1 cellular context compared by ENCODE assay signal in the genomic region with DNA sequence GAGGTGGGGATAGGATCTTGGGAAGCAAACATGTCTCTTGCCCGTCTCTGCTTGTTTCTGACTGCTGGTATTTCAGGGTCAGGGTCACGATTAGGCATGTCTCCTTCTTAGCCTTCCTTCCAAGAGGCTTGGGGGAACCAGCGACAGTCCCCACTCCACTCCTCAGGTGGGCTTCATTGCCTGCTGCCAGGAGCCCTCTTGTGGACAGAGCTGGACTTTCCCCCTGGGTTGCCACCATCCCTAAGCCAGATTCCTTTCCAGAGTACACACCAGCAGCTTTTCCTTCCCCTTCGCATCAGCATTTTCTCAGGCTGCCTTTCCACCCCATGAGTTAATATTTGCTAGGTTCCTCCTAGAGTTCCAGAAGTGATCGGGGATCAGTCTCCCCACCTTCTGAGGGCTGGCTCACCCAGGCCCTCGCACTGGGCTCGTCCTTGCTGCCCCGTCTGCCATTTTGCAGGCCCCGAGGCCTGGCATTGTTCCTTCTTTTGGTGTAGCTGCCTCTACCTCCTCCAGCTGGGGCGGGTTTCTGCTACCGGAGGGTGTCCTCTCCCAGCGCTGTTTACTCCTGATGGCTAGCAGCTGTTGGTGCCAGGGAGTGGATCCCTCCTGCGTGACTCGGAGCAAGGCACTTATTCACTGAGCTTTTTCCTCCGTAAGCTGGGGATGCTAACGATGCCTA.
A peak's percentile ranks its signal among the peaks of the same experiment; 100 is the strongest.
TF ChIP-seq lines count a peak whose summit lies in the region.

No MANE protein-coding gene starts in this region.

TF ChIP-seq in K562, 482 proteins besides CTCF, POLR2A, EP300 and RAD21 (continues in another document):
- TF ChIP-seq SOX6 (IDR thresholded peaks at IDR 0.05) (0 out of 2 replicates have a peak, but pooled peaks have one; percentile 14), C11orf30 (IDR thresholded peaks at IDR 0.05; ENCODE audit: low read depth) (0 out of 2 replicates have a peak, but pooled peaks have one; percentile 30), HMGN3 (IDR thresholded peaks at IDR 0.05; ENCODE audit: borderline replicate concordance, extremely low read depth, insufficient read length, low read depth, low read length) (peak; percentile 23), SP1 (CRISPR knock-in tag; IDR thresholded peaks at IDR 0.05) (peak; percentile 15; the same call in 1 of the 2 replicates), SMC3 (conservative IDR thresholded peaks at IDR 0.05; ENCODE audit: insufficient read depth, low read depth, low read length) (peak; percentile 93), MAZ (CRISPR knock-in tag; conservative IDR thresholded peaks at IDR 0.05 in 1 of 2, IDR thresholded peaks at IDR 0.05 in 1 of 2) (peak in 1 of 2 experiments; percentile 54; a peak in 1 of 4 replicates), POLR2G (IDR thresholded peaks at IDR 0.05; ENCODE audit: low read depth, low read length) (peak; percentile 60), SUPT5H (IDR thresholded peaks at IDR 0.05) (0 out of 2 replicates have a peak, but pooled peaks have one; percentile 48), OTX1 (CRISPR knock-in tag; IDR thresholded peaks at IDR 0.05) (no peak), CC2D1A (IDR thresholded peaks at IDR 0.05) (0 out of 2 replicates have a peak, but pooled peaks have one; percentile 57), RBM39 (optimal IDR thresholded peaks at IDR 0.05; ENCODE audit: low read depth, low read length) (peak; percentile 46), BRF1 (IDR thresholded peaks at IDR 0.05; ENCODE audit: borderline replicate concordance, extremely low read depth, insufficient read length) (no peak), JUND (IDR thresholded peaks at IDR 0.05; ENCODE audit: borderline replicate concordance, low read depth, low read length) (0 out of 2 replicates have a peak, but pooled peaks have one; percentile 4), JUND (tag; IDR thresholded peaks at IDR 0.05; ENCODE audit: borderline replicate concordance, low read depth, low read length) (no peak), ZKSCAN3 (CRISPR knock-in tag; IDR thresholded peaks at IDR 0.05) (no peak), ZNF717 (CRISPR knock-in tag; IDR thresholded peaks at IDR 0.05) (0 out of 2 replicates have a peak, but pooled peaks have one; percentile 12), NFRKB (IDR thresholded peaks at IDR 0.05; ENCODE audit: low read depth) (no peak), BCOR (IDR thresholded peaks at IDR 0.05) (no peak), GATA2 (CRISPR knock-in tag; IDR thresholded peaks at IDR 0.05) (no peak), FOXA1 (IDR thresholded peaks at IDR 0.05; ENCODE audit: borderline replicate concordance) (no peak), MYNN (IDR thresholded peaks at IDR 0.05) (peak; percentile 46; the same call in 1 of the 2 replicates), MYNN (CRISPR knock-in tag; IDR thresholded peaks at IDR 0.05) (no peak), SRSF7 (optimal IDR thresholded peaks at IDR 0.05; ENCODE audit: low read depth, low read length) (no peak), MXI1 (IDR thresholded peaks at IDR 0.05; ENCODE audit: low read depth, low read length) (no peak), HIVEP1 (CRISPR knock-in tag; IDR thresholded peaks at IDR 0.05) (no peak), POU5F1 (IDR thresholded peaks at IDR 0.05; ENCODE audit: borderline replicate concordance, low read depth, low read length, partially characterized antibody) (no peak), STAG1 (CRISPR knock-in tag; IDR thresholded peaks at IDR 0.05; ENCODE audit: borderline replicate concordance) (peak; percentile 55; the same call in 1 of the 2 replicates), BHLHE40 (IDR thresholded peaks at IDR 0.05; ENCODE audit: low read length) (peak; percentile 44; the same call in 1 of the 2 replicates), ZBTB7A (IDR thresholded peaks at IDR 0.05; ENCODE audit: borderline replicate concordance, control insufficient read depth, low read depth, low read length) (peak; percentile 35; the same call in 1 of the 2 replicates), MAFK (IDR thresholded peaks at IDR 0.05; ENCODE audit: low read length) (peak; percentile 15; the same call in 1 of the 2 replicates), ARID2 (IDR thresholded peaks at IDR 0.05) (peak; percentile 68; the same call in 1 of the 2 replicates), SIN3A (IDR thresholded peaks at IDR 0.05; ENCODE audit: borderline replicate concordance in 2 of 2, control insufficient read depth in 1 of 2, low read depth in 2 of 2, low read length in 2 of 2) (no peak)
- TF ChIP-seq, protein P1, sequence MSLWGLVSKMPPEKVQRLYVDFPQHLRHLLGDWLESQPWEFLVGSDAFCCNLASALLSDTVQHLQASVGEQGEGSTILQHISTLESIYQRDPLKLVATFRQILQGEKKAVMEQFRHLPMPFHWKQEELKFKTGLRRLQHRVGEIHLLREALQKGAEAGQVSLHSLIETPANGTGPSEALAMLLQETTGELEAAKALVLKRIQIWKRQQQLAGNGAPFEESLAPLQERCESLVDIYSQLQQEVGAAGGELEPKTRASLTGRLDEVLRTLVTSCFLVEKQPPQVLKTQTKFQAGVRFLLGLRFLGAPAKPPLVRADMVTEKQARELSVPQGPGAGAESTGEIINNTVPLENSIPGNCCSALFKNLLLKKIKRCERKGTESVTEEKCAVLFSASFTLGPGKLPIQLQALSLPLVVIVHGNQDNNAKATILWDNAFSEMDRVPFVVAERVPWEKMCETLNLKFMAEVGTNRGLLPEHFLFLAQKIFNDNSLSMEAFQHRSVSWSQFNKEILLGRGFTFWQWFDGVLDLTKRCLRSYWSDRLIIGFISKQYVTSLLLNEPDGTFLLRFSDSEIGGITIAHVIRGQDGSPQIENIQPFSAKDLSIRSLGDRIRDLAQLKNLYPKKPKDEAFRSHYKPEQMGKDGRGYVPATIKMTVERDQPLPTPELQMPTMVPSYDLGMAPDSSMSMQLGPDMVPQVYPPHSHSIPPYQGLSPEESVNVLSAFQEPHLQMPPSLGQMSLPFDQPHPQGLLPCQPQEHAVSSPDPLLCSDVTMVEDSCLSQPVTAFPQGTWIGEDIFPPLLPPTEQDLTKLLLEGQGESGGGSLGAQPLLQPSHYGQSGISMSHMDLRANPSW (CRISPR knock-in tag; IDR thresholded peaks at IDR 0.05), result 0 out of 2 replicates have a peak, but pooled peaks have one; percentile 44
- TF ChIP-seq, protein P2, sequence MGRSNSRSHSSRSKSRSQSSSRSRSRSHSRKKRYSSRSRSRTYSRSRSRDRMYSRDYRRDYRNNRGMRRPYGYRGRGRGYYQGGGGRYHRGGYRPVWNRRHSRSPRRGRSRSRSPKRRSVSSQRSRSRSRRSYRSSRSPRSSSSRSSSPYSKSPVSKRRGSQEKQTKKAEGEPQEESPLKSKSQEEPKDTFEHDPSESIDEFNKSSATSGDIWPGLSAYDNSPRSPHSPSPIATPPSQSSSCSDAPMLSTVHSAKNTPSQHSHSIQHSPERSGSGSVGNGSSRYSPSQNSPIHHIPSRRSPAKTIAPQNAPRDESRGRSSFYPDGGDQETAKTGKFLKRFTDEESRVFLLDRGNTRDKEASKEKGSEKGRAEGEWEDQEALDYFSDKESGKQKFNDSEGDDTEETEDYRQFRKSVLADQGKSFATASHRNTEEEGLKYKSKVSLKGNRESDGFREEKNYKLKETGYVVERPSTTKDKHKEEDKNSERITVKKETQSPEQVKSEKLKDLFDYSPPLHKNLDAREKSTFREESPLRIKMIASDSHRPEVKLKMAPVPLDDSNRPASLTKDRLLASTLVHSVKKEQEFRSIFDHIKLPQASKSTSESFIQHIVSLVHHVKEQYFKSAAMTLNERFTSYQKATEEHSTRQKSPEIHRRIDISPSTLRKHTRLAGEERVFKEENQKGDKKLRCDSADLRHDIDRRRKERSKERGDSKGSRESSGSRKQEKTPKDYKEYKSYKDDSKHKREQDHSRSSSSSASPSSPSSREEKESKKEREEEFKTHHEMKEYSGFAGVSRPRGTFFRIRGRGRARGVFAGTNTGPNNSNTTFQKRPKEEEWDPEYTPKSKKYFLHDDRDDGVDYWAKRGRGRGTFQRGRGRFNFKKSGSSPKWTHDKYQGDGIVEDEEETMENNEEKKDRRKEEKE (IDR thresholded peaks at IDR 0.05; ENCODE audit: borderline replicate concordance in 1 of 2, control insufficient read depth in 1 of 2, low read depth in 2 of 2, low read length in 1 of 2), result no peak
- TF ChIP-seq, protein P3, sequence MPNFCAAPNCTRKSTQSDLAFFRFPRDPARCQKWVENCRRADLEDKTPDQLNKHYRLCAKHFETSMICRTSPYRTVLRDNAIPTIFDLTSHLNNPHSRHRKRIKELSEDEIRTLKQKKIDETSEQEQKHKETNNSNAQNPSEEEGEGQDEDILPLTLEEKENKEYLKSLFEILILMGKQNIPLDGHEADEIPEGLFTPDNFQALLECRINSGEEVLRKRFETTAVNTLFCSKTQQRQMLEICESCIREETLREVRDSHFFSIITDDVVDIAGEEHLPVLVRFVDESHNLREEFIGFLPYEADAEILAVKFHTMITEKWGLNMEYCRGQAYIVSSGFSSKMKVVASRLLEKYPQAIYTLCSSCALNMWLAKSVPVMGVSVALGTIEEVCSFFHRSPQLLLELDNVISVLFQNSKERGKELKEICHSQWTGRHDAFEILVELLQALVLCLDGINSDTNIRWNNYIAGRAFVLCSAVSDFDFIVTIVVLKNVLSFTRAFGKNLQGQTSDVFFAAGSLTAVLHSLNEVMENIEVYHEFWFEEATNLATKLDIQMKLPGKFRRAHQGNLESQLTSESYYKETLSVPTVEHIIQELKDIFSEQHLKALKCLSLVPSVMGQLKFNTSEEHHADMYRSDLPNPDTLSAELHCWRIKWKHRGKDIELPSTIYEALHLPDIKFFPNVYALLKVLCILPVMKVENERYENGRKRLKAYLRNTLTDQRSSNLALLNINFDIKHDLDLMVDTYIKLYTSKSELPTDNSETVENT (CRISPR knock-in tag; IDR thresholded peaks at IDR 0.05), result 0 out of 2 replicates have a peak, but pooled peaks have one; percentile 4
- TF ChIP-seq, protein P4, sequence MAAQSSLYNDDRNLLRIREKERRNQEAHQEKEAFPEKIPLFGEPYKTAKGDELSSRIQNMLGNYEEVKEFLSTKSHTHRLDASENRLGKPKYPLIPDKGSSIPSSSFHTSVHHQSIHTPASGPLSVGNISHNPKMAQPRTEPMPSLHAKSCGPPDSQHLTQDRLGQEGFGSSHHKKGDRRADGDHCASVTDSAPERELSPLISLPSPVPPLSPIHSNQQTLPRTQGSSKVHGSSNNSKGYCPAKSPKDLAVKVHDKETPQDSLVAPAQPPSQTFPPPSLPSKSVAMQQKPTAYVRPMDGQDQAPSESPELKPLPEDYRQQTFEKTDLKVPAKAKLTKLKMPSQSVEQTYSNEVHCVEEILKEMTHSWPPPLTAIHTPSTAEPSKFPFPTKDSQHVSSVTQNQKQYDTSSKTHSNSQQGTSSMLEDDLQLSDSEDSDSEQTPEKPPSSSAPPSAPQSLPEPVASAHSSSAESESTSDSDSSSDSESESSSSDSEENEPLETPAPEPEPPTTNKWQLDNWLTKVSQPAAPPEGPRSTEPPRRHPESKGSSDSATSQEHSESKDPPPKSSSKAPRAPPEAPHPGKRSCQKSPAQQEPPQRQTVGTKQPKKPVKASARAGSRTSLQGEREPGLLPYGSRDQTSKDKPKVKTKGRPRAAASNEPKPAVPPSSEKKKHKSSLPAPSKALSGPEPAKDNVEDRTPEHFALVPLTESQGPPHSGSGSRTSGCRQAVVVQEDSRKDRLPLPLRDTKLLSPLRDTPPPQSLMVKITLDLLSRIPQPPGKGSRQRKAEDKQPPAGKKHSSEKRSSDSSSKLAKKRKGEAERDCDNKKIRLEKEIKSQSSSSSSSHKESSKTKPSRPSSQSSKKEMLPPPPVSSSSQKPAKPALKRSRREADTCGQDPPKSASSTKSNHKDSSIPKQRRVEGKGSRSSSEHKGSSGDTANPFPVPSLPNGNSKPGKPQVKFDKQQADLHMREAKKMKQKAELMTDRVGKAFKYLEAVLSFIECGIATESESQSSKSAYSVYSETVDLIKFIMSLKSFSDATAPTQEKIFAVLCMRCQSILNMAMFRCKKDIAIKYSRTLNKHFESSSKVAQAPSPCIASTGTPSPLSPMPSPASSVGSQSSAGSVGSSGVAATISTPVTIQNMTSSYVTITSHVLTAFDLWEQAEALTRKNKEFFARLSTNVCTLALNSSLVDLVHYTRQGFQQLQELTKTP (IDR thresholded peaks at IDR 0.05; ENCODE audit: low read depth in 1 of 2, partially characterized antibody in 2 of 2), result peak in 1 of 2 experiments; percentile 12
- TF ChIP-seq, protein P5, sequence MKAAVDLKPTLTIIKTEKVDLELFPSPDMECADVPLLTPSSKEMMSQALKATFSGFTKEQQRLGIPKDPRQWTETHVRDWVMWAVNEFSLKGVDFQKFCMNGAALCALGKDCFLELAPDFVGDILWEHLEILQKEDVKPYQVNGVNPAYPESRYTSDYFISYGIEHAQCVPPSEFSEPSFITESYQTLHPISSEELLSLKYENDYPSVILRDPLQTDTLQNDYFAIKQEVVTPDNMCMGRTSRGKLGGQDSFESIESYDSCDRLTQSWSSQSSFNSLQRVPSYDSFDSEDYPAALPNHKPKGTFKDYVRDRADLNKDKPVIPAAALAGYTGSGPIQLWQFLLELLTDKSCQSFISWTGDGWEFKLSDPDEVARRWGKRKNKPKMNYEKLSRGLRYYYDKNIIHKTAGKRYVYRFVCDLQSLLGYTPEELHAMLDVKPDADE (conservative IDR thresholded peaks at IDR 0.05; ENCODE audit: control insufficient read depth, low read depth, low read length), result no peak
- TF ChIP-seq, protein P6, sequence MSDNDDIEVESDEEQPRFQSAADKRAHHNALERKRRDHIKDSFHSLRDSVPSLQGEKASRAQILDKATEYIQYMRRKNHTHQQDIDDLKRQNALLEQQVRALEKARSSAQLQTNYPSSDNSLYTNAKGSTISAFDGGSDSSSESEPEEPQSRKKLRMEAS (CRISPR knock-in tag; IDR thresholded peaks at IDR 0.05), result no peak
- TF ChIP-seq, protein P7, sequence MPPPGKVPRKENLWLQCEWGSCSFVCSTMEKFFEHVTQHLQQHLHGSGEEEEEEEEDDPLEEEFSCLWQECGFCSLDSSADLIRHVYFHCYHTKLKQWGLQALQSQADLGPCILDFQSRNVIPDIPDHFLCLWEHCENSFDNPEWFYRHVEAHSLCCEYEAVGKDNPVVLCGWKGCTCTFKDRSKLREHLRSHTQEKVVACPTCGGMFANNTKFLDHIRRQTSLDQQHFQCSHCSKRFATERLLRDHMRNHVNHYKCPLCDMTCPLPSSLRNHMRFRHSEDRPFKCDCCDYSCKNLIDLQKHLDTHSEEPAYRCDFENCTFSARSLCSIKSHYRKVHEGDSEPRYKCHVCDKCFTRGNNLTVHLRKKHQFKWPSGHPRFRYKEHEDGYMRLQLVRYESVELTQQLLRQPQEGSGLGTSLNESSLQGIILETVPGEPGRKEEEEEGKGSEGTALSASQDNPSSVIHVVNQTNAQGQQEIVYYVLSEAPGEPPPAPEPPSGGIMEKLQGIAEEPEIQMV (tag; conservative IDR thresholded peaks at IDR 0.05; ENCODE audit: low read depth), result no peak
